In genomic region chr21:31641416-31641922, GRCh38 we compare ENCODE assay signal across 29 cellular contexts.
"Had no signal": no experiment of that assay in that cellular context is flagged by ENCODE, and none has a peak within 500 bp of the region (broad histone marks: within the 10 kb centered on the region; RNA-seq: fewer than 3 reads in every experiment).

No MANE protein-coding gene starts in this region.

- H3K9me3 ChIP-seq: ovary, psoas muscle, right lobe of liver, thoracic aorta, thyroid gland, upper lobe of right lung, uterus had no signal

- H3K27ac ChIP-seq: ovary, parathyroid adenoma, psoas muscle, right lobe of liver, sigmoid colon, stomach, thoracic aorta, thyroid gland, tibial nerve, upper lobe of right lung, uterus had no signal

- DNase-seq: naive thymus-derived CD8-positive, alpha-beta T cell; nephron progenitor cell; occipital lobe; ovary; posterior cingulate gyrus; psoas muscle; right cardiac atrium; sigmoid colon; small intestine; stimulated activated CD4-positive, alpha-beta T cell treated with anti-CD3 and anti-CD28 coated beads, Interleukin-15, amount 100 ng/mL, for 24 hours; stimulated activated CD4-positive, alpha-beta T cell treated with anti-CD3 and anti-CD28 coated beads, Interleukin-2, amount 100 ng/mL, for 24 hours; stimulated activated CD4-positive, alpha-beta T cell treated with anti-CD3 and anti-CD28 coated beads, Interleukin-2, amount 100 ng/mL, for 48 hours; stimulated activated CD4-positive, alpha-beta T cell treated with anti-CD3 and anti-CD28 coated beads, Interleukin-4, amount 100 ng/mL, for 24 hours; stimulated activated naive B cell treated with anti-CD40 and anti-IgM and Interleukin-4, amounts not matched to agents 10 μg/mL and 1 μg/mL and 100 μg/mL, for 72 hours; stimulated activated naive CD4-positive, alpha-beta T cell treated with Interleukin-2 at 50 U/mL for 16 hours; stomach; thyroid gland; upper lobe of right lung; uterus had no signal

- H3K9ac ChIP-seq: parathyroid adenoma had no signal

- H3K9me3 Mint-ChIP-seq: natural killer cell treated with Interleukin-12 subunit alpha and Interleukin-12 subunit beta and Interleukin-15 and Interleukin-18, amount 100 ng/mL, for 72 hours; stimulated activated naive CD8-positive, alpha-beta T cell treated with anti-CD3 and anti-CD28 coated beads, Interleukin-15, Interleukin-2, amounts not matched to agents 100 ng/mL and 50 ng/mL, for 24 hours; type B pancreatic cell had no signal

- H2AFZ ChIP-seq: parathyroid adenoma had no signal

- H3K27me3 ChIP-seq: ovary, right lobe of liver, sigmoid colon, stomach, thyroid gland, tibial nerve, upper lobe of right lung, uterus had no signal

- H3K36me3 ChIP-seq: ovary, sigmoid colon, stomach, thoracic aorta, thyroid gland, tibial nerve, upper lobe of right lung, uterus had no signal

- H3K4me1 ChIP-seq: parathyroid adenoma, psoas muscle, sigmoid colon, thyroid gland, tibial nerve, upper lobe of right lung, uterus had no signal

- H3K36me3 Mint-ChIP-seq: stimulated activated effector memory CD8-positive, alpha-beta T cell treated with anti-CD3 and anti-CD28 coated beads, Interleukin-12 subunit alpha, Interleukin-12 subunit beta, amount 100 ng/mL, for 72 hours; type B pancreatic cell had no signal

- H3K4me3 ChIP-seq: ovary, psoas muscle, right lobe of liver, sigmoid colon, stomach, thoracic aorta, thyroid gland, tibial nerve, upper lobe of right lung, uterus had no signal

- H3K79me2 ChIP-seq: parathyroid adenoma had no signal

- H3K27me3 Mint-ChIP-seq: progenitor cell of endocrine pancreas, type B pancreatic cell had no signal

- ATAC-seq: naive thymus-derived CD8-positive, alpha-beta T cell; natural killer cell treated with Interleukin-12 subunit alpha and Interleukin-12 subunit beta and Interleukin-15 and Interleukin-18, amount 100 ng/mL, for 72 hours; psoas muscle; right cardiac atrium; right lobe of liver; stimulated activated effector memory CD8-positive, alpha-beta T cell treated with anti-CD3 and anti-CD28 coated beads, Interleukin-12 subunit alpha, Interleukin-12 subunit beta, amount 100 ng/mL, for 72 hours; stimulated activated naive B cell treated with anti-CD40 and anti-IgM and Interleukin-4, amounts not matched to agents 10 μg/mL and 1 μg/mL and 100 μg/mL, for 72 hours; upper lobe of right lung had no signal

- H3K27ac Mint-ChIP-seq: naive thymus-derived CD8-positive, alpha-beta T cell; natural killer cell treated with Interleukin-12 subunit alpha and Interleukin-12 subunit beta and Interleukin-15 and Interleukin-18, amount 100 ng/mL, for 72 hours; nephron progenitor cell; progenitor cell of endocrine pancreas; stimulated activated effector memory CD8-positive, alpha-beta T cell treated with anti-CD3 and anti-CD28 coated beads, Interleukin-12 subunit alpha, Interleukin-12 subunit beta, amount 100 ng/mL, for 72 hours; stimulated activated naive B cell treated with anti-CD40 and anti-IgM and Interleukin-4, amounts not matched to agents 10 μg/mL and 1 μg/mL and 100 μg/mL, for 72 hours; stimulated activated naive CD8-positive, alpha-beta T cell treated with anti-CD3 and anti-CD28 coated beads, Interleukin-15, Interleukin-2, amounts not matched to agents 100 ng/mL and 50 ng/mL, for 24 hours; type B pancreatic cell had no signal

- H3K4me1 Mint-ChIP-seq: naive thymus-derived CD8-positive, alpha-beta T cell; nephron progenitor cell; stimulated activated effector memory CD8-positive, alpha-beta T cell treated with anti-CD3 and anti-CD28 coated beads, Interleukin-12 subunit alpha, Interleukin-12 subunit beta, amount 100 ng/mL, for 72 hours; stimulated activated naive B cell treated with anti-CD40 and anti-IgM and Interleukin-4, amounts not matched to agents 10 μg/mL and 1 μg/mL and 100 μg/mL, for 72 hours had no signal

- H3K4me3 Mint-ChIP-seq: naive thymus-derived CD8-positive, alpha-beta T cell; natural killer cell treated with Interleukin-12 subunit alpha and Interleukin-12 subunit beta and Interleukin-15 and Interleukin-18, amount 100 ng/mL, for 72 hours; nephron progenitor cell; neural crest cell; stimulated activated effector memory CD8-positive, alpha-beta T cell treated with anti-CD3 and anti-CD28 coated beads, Interleukin-12 subunit alpha, Interleukin-12 subunit beta, amount 100 ng/mL, for 72 hours; stimulated activated naive B cell treated with anti-CD40 and anti-IgM and Interleukin-4, amounts not matched to agents 10 μg/mL and 1 μg/mL and 100 μg/mL, for 72 hours; stimulated activated naive CD8-positive, alpha-beta T cell treated with anti-CD3 and anti-CD28 coated beads, Interleukin-15, Interleukin-2, amounts not matched to agents 100 ng/mL and 50 ng/mL, for 24 hours; type B pancreatic cell had no signal
